In the genomic region with DNA sequence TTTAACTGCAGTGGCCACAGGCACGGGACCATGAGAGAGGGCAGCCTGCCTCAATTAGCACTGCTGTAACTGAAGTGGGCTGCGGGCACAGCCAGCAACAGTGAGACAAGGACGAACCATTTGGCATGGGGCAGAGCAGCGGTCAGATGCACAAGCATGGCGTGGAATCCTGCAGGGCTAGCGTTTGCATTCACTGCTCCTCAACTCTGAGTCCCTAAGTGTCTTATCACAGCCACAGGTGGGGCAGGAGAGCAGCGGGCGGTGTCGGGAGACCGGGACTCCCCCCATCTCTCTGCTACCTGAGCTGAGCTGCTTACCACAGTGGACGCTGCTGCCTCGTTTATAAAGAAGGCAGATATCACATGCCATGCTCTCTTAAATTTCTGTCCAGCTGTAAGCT, we compare ENCODE assay signal across 20 cellular contexts. TPM values are rescaled to one million over a fixed set of nuclear protein-coding genes. Genes with fewer than 3 reads are reported as not detected.
"Had no signal": no experiment of that assay in that cellular context is flagged by ENCODE, and none has a peak within 500 bp of the region (broad histone marks: within the 10 kb centered on the region; RNA-seq: fewer than 3 reads in every experiment).

No MANE protein-coding gene starts in this region.

- DNase-seq: activated CD4-positive, alpha-beta T cell treated with anti-CD3 and anti-CD28 coated beads for 1 hour; activated CD4-positive, alpha-beta T cell treated with anti-CD3 and anti-CD28 coated beads, Interleukin-2, amount 50 U/mL, for 48 hours; activated CD8-positive, alpha-beta memory T cell treated with anti-CD3 and anti-CD28 coated beads, Interleukin-2, amount 10 ng/mL, durations not matched to agents 7 days and 5 days; activated naive CD4-positive, alpha-beta T cell treated with anti-CD3 and anti-CD28 coated beads, Interleukin-2, amount 10 ng/mL, durations not matched to agents 7 days and 5 days; activated T-cell treated with anti-CD3 and anti-CD28 coated beads, Interleukin-2, amount 50 U/mL, for 1 hour; dermis blood vessel endothelial cell; erythroblast; gastrocnemius medialis; kidney; lower lobe of right lung; ovary; sigmoid colon; stimulated activated CD4-positive, alpha-beta T cell treated with anti-CD3 and anti-CD28 coated beads, Interleukin-12 subunit alpha, Interleukin-12 subunit beta, amount 100 ng/mL, for 4 hours; T-helper 1 cell; T1000 had no signal

- H3K27ac Mint-ChIP-seq: activated CD8-positive, alpha-beta memory T cell treated with anti-CD3 and anti-CD28 coated beads, Interleukin-2, amount 10 ng/mL, durations not matched to agents 7 days and 5 days; activated naive CD4-positive, alpha-beta T cell treated with anti-CD3 and anti-CD28 coated beads, Interleukin-2, amount 10 ng/mL, durations not matched to agents 7 days and 5 days; activated T-helper 2 cell treated with anti-CD3 and anti-CD28 coated beads, Interferon-gamma antibody, Interleukin-2, Interleukin-4, amounts not matched to agents 10 μg/mL and 5 μg/mL and 100 μg/mL, durations not matched to agents 14 hours and 24 hours and 36 hours; stimulated activated effector memory CD8-positive, alpha-beta T cell treated with anti-CD3 and anti-CD28 coated beads, Interleukin-12 subunit alpha, Interleukin-12 subunit beta, amount 100 ng/mL, for 72 hours had no signal

- H3K4me3 ChIP-seq: ascending aorta, gastrocnemius medialis, lower lobe of right lung, ovary, sigmoid colon, thoracic aorta had no signal

- H3K4me1 ChIP-seq: ascending aorta, gastrocnemius medialis, lower lobe of right lung, sigmoid colon had no signal

- H3K36me3 Mint-ChIP-seq: activated CD8-positive, alpha-beta memory T cell treated with anti-CD3 and anti-CD28 coated beads, Interleukin-2, amount 10 ng/mL, durations not matched to agents 7 days and 5 days; activated naive CD4-positive, alpha-beta T cell treated with anti-CD3 and anti-CD28 coated beads, Interleukin-2, amount 10 ng/mL, durations not matched to agents 7 days and 5 days; stimulated activated effector memory CD8-positive, alpha-beta T cell treated with anti-CD3 and anti-CD28 coated beads, Interleukin-12 subunit alpha, Interleukin-12 subunit beta, amount 100 ng/mL, for 72 hours had no signal

- H3K36me3 ChIP-seq: ascending aorta, gastrocnemius medialis, lower lobe of right lung, ovary, sigmoid colon, thoracic aorta had no signal

- H3K9me3 Mint-ChIP-seq: activated naive CD4-positive, alpha-beta T cell treated with anti-CD3 and anti-CD28 coated beads, Interleukin-2, amount 10 ng/mL, durations not matched to agents 7 days and 5 days; activated T-helper 2 cell treated with anti-CD3 and anti-CD28 coated beads, Interferon-gamma antibody, Interleukin-2, Interleukin-4, amounts not matched to agents 10 μg/mL and 5 μg/mL and 100 μg/mL, durations not matched to agents 14 hours and 24 hours and 36 hours had no signal

- H3K4me1 Mint-ChIP-seq: activated CD8-positive, alpha-beta memory T cell treated with anti-CD3 and anti-CD28 coated beads, Interleukin-2, amount 10 ng/mL, durations not matched to agents 7 days and 5 days; activated naive CD4-positive, alpha-beta T cell treated with anti-CD3 and anti-CD28 coated beads, Interleukin-2, amount 10 ng/mL, durations not matched to agents 7 days and 5 days; stimulated activated effector memory CD8-positive, alpha-beta T cell treated with anti-CD3 and anti-CD28 coated beads, Interleukin-12 subunit alpha, Interleukin-12 subunit beta, amount 100 ng/mL, for 72 hours had no signal

- H3K4me3 Mint-ChIP-seq: activated CD8-positive, alpha-beta memory T cell treated with anti-CD3 and anti-CD28 coated beads, Interleukin-2, amount 10 ng/mL, durations not matched to agents 7 days and 5 days; activated naive CD4-positive, alpha-beta T cell treated with anti-CD3 and anti-CD28 coated beads, Interleukin-2, amount 10 ng/mL, durations not matched to agents 7 days and 5 days; stimulated activated effector memory CD8-positive, alpha-beta T cell treated with anti-CD3 and anti-CD28 coated beads, Interleukin-12 subunit alpha, Interleukin-12 subunit beta, amount 100 ng/mL, for 72 hours had no signal

- H3K27ac ChIP-seq: ascending aorta, gastrocnemius medialis, lower lobe of right lung, ovary, sigmoid colon, thoracic aorta had no signal

- H3K27me3 ChIP-seq: ascending aorta, gastrocnemius medialis, ovary, sigmoid colon had no signal

- ATAC-seq: activated CD8-positive, alpha-beta memory T cell treated with anti-CD3 and anti-CD28 coated beads, Interleukin-2, amount 10 ng/mL, durations not matched to agents 7 days and 5 days; gastrocnemius medialis; lower lobe of right lung; stimulated activated effector memory CD8-positive, alpha-beta T cell treated with anti-CD3 and anti-CD28 coated beads, Interleukin-12 subunit alpha, Interleukin-12 subunit beta, amount 100 ng/mL, for 72 hours had no signal

- FAIRE-seq: bronchial epithelial cell, kidney had no signal

- H3K9me3 ChIP-seq: ascending aorta, gastrocnemius medialis, ovary, sigmoid colon had no signal

- H3K27me3 Mint-ChIP-seq: activated CD8-positive, alpha-beta memory T cell treated with anti-CD3 and anti-CD28 coated beads, Interleukin-2, amount 10 ng/mL, durations not matched to agents 7 days and 5 days; activated naive CD4-positive, alpha-beta T cell treated with anti-CD3 and anti-CD28 coated beads, Interleukin-2, amount 10 ng/mL, durations not matched to agents 7 days and 5 days had no signal

RNA-seq across cellular contexts. Expression of a gene that starts 31.3 kb away (rescaled TPM):
- total RNA-seq: activated CD8-positive, alpha-beta memory T cell treated with anti-CD3 and anti-CD28 coated beads, Interleukin-2, amount 10 ng/mL, durations not matched to agents 7 days and 5 days; activated T-helper 2 cell treated with anti-CD3 and anti-CD28 coated beads, Interferon-gamma antibody, Interleukin-2, Interleukin-4, amounts not matched to agents 10 μg/mL and 5 μg/mL and 100 μg/mL, durations not matched to agents 14 hours and 24 hours and 36 hours had no signal
